Comparison of ENCODE assay signal across 2 cellular contexts in genomic region chr13:29926077-29926476, GRCh38.
TF ChIP-seq lines count a peak whose summit lies in the region.

No MANE protein-coding gene starts in this region.

TF ChIP-seq in HCT116, 20 proteins besides CTCF, POLR2A, EP300 and RAD21:
- TF ChIP-seq SP1 (IDR thresholded peaks at IDR 0.05; ENCODE audit: low read depth), result no peak
- 0 out of 2 replicates have a peak, but pooled peaks have one; percentile 11 for TF ChIP-seq MAX (IDR thresholded peaks at IDR 0.05)
- no peak for TF ChIP-seq JUND (IDR thresholded peaks at IDR 0.05)
TF ChIP-seq in HCT116: peak in this region for 1.

TF ChIP-seq in GM12891, 5 proteins besides CTCF, POLR2A, EP300 and RAD21:
- TF ChIP-seq POU2F2 (IDR thresholded peaks at IDR 0.05; ENCODE audit: low read depth, low read length) (no peak), TAF1 (IDR thresholded peaks at IDR 0.05; ENCODE audit: low read depth, low read length) (no peak), POLR2AphosphoS5 (IDR thresholded peaks at IDR 0.05; ENCODE audit: low read depth, low read length) (no peak), SPI1 (IDR thresholded peaks at IDR 0.05; ENCODE audit: low read depth, low read length) (no peak), PAX5 (IDR thresholded peaks at IDR 0.05; ENCODE audit: insufficient read depth, low read length, severe bottlenecking) (no peak)
